27 cellular contexts compared by ENCODE assay signal in genomic region chr6:56628105-56628504, GRCh38.
"Had no signal": no experiment of that assay in that cellular context is flagged by ENCODE, and none has a peak within 500 bp of the region (broad histone marks: within the 10 kb centered on the region; RNA-seq: fewer than 3 reads in every experiment).

No MANE protein-coding gene starts in this region.

- H3K4me3 Mint-ChIP-seq: immature natural killer cell; memory B cell; mesothelial cell of epicardium; naive B cell; natural killer cell treated with Interleukin-12 subunit alpha and Interleukin-12 subunit beta and Interleukin-15 and Interleukin-18, amount 100 ng/mL, for 72 hours; neural progenitor cell; stimulated activated naive CD8-positive, alpha-beta T cell treated with anti-CD3 and anti-CD28 coated beads, Interleukin-15, amount 100 ng/mL, for 72 hours had no signal

- H3K27ac Mint-ChIP-seq: immature natural killer cell; memory B cell; mesothelial cell of epicardium; naive B cell; natural killer cell treated with Interleukin-12 subunit alpha and Interleukin-12 subunit beta and Interleukin-15 and Interleukin-18, amount 100 ng/mL, for 72 hours; neural progenitor cell; progenitor cell of endocrine pancreas; stimulated activated naive CD8-positive, alpha-beta T cell treated with anti-CD3 and anti-CD28 coated beads, Interleukin-15, amount 100 ng/mL, for 72 hours had no signal

- H3K36me3 Mint-ChIP-seq: immature natural killer cell; memory B cell; naive B cell; natural killer cell treated with Interleukin-12 subunit alpha and Interleukin-12 subunit beta and Interleukin-15 and Interleukin-18, amount 100 ng/mL, for 72 hours had no signal

- H3K9me3 Mint-ChIP-seq: immature natural killer cell; memory B cell; mesothelial cell of epicardium; naive B cell; natural killer cell treated with Interleukin-12 subunit alpha and Interleukin-12 subunit beta and Interleukin-15 and Interleukin-18, amount 100 ng/mL, for 72 hours; neural progenitor cell; stimulated activated naive CD8-positive, alpha-beta T cell treated with anti-CD3 and anti-CD28 coated beads, Interleukin-15, amount 100 ng/mL, for 72 hours had no signal

- ATAC-seq: foreskin keratinocyte; gastroesophageal sphincter; heart right ventricle; left ventricle myocardium superior; lower lobe of right lung; mucosa of descending colon; natural killer cell treated with Interleukin-12 subunit alpha and Interleukin-12 subunit beta and Interleukin-15 and Interleukin-18, amount 100 ng/mL, for 72 hours; sciatic nerve; stimulated activated naive CD8-positive, alpha-beta T cell treated with anti-CD3 and anti-CD28 coated beads, Interleukin-15, amount 100 ng/mL, for 72 hours had no signal

- H3K27me3 Mint-ChIP-seq: naive B cell; natural killer cell treated with Interleukin-12 subunit alpha and Interleukin-12 subunit beta and Interleukin-15 and Interleukin-18, amount 100 ng/mL, for 72 hours; progenitor cell of endocrine pancreas; stimulated activated naive CD8-positive, alpha-beta T cell treated with anti-CD3 and anti-CD28 coated beads, Interleukin-15, amount 100 ng/mL, for 72 hours had no signal

- DNase-seq: dorsolateral prefrontal cortex; effector CD4-positive, alpha-beta T cell; heart right ventricle; hippocampal formation; immature natural killer cell; left ventricle myocardium superior; lower lobe of right lung; mucosa of descending colon; naive B cell; stimulated activated CD4-positive, alpha-beta T cell treated with anti-CD3 and anti-CD28 coated beads, Interleukin-12 subunit alpha, Interleukin-12 subunit beta, amount 100 ng/mL, for 4 hours; stimulated activated CD4-positive, alpha-beta T cell treated with anti-CD3 and anti-CD28 coated beads, Interleukin-1b, Interleukin-23, amount 100 ng/mL, for 48 hours; stimulated activated CD4-positive, alpha-beta T cell treated with anti-CD3 and anti-CD28 coated beads, Interleukin-4, amount 100 ng/mL, for 1 hour; stimulated activated CD8-positive, alpha-beta memory T cell treated with anti-CD3 and anti-CD28 coated beads, Interleukin-4, amount 100 ng/mL, for 48 hours; stimulated activated naive CD4-positive, alpha-beta T cell; stimulated activated naive CD8-positive, alpha-beta T cell treated with anti-CD3 and anti-CD28 coated beads, Interleukin-15, amount 100 ng/mL, for 72 hours; transverse colon had no signal

- H3K4me1 Mint-ChIP-seq: immature natural killer cell; memory B cell; naive B cell; stimulated activated naive CD8-positive, alpha-beta T cell treated with anti-CD3 and anti-CD28 coated beads, Interleukin-15, amount 100 ng/mL, for 72 hours had no signal

- H3K4me3 ChIP-seq: dorsolateral prefrontal cortex, gastroesophageal sphincter, heart right ventricle, lower lobe of right lung, mucosa of descending colon, neural progenitor cell, smooth muscle cell, suprapubic skin, transverse colon, vagina had no signal
